8 cellular contexts compared by ENCODE assay signal in the genomic region with DNA sequence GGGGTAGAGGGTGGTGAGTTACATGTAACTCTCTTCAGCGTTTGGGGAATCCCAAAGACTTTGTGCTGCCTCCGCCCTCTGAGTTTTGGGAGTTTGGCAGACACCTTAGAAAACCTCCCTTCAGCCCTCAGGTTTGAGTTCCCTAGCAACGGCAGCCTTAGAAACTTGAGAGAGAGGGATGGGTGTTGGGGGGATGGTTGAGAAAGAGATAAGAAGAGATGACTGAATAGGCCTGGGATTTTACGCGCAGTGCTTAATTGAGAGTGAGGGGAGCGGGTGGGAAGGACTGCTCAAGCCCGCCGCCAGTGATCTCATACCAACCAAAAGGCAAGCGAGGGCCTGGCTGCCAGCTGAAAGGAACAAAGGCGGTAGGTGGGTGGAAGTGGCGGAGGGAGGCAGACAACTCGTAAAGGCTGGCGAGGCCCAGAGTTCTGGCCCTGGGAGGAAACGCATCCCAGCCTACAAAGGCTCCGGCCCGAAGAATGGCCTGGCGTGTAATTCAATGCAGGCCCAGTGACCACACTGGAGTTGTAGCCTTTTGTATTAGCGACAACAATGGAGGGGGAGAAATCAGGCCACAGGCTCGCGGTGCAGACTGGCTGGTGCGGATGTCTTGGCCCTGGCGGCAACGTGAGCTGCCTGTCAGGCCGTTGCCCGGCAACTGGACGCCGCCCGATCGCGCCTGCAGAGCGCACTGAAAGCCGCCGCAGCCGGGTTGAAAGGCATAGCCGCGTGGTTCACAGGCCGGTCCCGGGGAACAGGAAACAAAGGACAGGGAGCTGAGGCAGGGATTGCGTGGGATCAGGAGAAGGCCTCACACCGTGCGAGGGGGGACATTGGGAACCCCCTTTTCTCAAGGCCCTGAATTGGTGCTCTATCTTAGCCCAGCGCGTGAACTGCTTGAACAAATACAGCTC. TPM values are rescaled to one million over a fixed set of nuclear protein-coding genes. Genes with fewer than 3 reads are reported as not detected.
DNase-seq lines count a peak whose midpoint lies in the region; ATAC-seq and TF ChIP-seq lines count a peak whose summit lies in the region.

No MANE protein-coding gene starts in this region.

- peaks cover 29% of the 10 kb centered on the region for H3K4me1 Mint-ChIP-seq in Calu3 (ENCODE audit: low read depth, unreplicated experiment)

- H3K4me1 ChIP-seq in iPS-20b (ENCODE audit: insufficient read depth, low read length) (peaks cover 12% of the 10 kb centered on the region; the same call in 1 of the 2 replicates), HAP-1 (no peaks in the 10 kb centered on the region)

- peak overlapping the region; percentile 77; the same call in 1 of the 2 replicates for H3K9ac ChIP-seq in iPS-20b (ENCODE audit: low read depth, low read length)

- ATAC-seq in HG02759 (IDR thresholded peaks at IDR 0.05; ENCODE audit: unreplicated experiment) (peak; percentile 54), sciatic nerve (peak; percentile 86)

- no peaks in the 10 kb centered on the region for H3K27me3 Mint-ChIP-seq in Calu3 (ENCODE audit: unreplicated experiment)

- TF ChIP-seq CTCF in Calu3 (IDR thresholded peaks at IDR 0.05; ENCODE audit: unreplicated experiment) (no peak), brain microvascular endothelial cell (IDR thresholded peaks at IDR 0.05; ENCODE audit: low read depth, low read length, missing control alignments) (no peak)

- H3K9me3 Mint-ChIP-seq in Calu3 (ENCODE audit: low read depth, unreplicated experiment), result peaks cover 2% of the 10 kb centered on the region

- H3K27me3 ChIP-seq in brain microvascular endothelial cell (replicated peaks), result no peaks in the 10 kb centered on the region
- no peaks in the 10 kb centered on the region for H3K27me3 ChIP-seq in iPS-20b (ENCODE audit: insufficient read depth, low read length)
- no peaks in the 10 kb centered on the region for H3K27me3 ChIP-seq in HAP-1 (ENCODE audit: low read depth)

- DNase-seq in Calu3, result peak; percentile 77
- DNase-seq in NCI-H69 (lab: John Stamatoyannopoulos, UW), result peak; percentile 90
- peak; percentile 46 for DNase-seq in brain microvascular endothelial cell
- peak; percentile 70 for DNase-seq in sciatic nerve (ENCODE audit: low spot score)
- DNase-seq in OCI-M2 (lab: John Stamatoyannopoulos, UW; ENCODE audit: unreplicated experiment), result no peak
- no peak for DNase-seq in HAP-1 (ENCODE audit: low spot score in 2 of 2)

- CTCF ChIA-PET in Calu3 (lab: Charles Lee), result no interaction called here

- peak overlapping the region; percentile 49 for H3K4me3 Mint-ChIP-seq in Calu3 (ENCODE audit: low read depth, unreplicated experiment)

- H3K9me3 ChIP-seq in iPS-20b (ENCODE audit: insufficient read depth, low read depth, low read length), result no peaks in the 10 kb centered on the region
- H3K9me3 ChIP-seq in HAP-1, result no peaks in the 10 kb centered on the region

- no TSS peak for BruUV-seq in Calu3 (replicated peaks; lab: Mats Ljungman, UMichigan)

- intact Hi-C loops in Calu3 (cut with micrococcal nuclease; ENCODE audit: unreplicated experiment) (loop anchor here (10.0 kb wide), 1 partner anchor 89 kb away; a partner anchor contains a TSS), sciatic nerve (cut with DNase I) (no loop called here)

- no peak overlapping the region for H3K27ac ChIP-seq in brain microvascular endothelial cell
- peak overlapping the region; percentile 77 for H3K27ac ChIP-seq in iPS-20b (ENCODE audit: low read length)

- in situ Hi-C loops in brain microvascular endothelial cell (cut with HindIII; ENCODE audit: low pct_ligation_motif_present, low sequenced_read_pairs) (no loop called here), HAP-1 (cut with MboI; ENCODE audit: low sequenced_read_pairs) (no loop called here)

- H3K36me3 Mint-ChIP-seq in Calu3 (ENCODE audit: insufficient read depth, unreplicated experiment), result peaks cover 5% of the 10 kb centered on the region

- no peaks in the 10 kb centered on the region for H3K36me3 ChIP-seq in brain microvascular endothelial cell (replicated peaks)
- H3K36me3 ChIP-seq in iPS-20b (ENCODE audit: insufficient read depth, low read depth, low read length), result no peaks in the 10 kb centered on the region
- H3K36me3 ChIP-seq in HAP-1 (replicated peaks), result no peaks in the 10 kb centered on the region

- no peak overlapping the region for H3K27ac Mint-ChIP-seq in Calu3 (ENCODE audit: unreplicated experiment)

- peak overlapping the region; percentile 42 for H3K4me3 ChIP-seq in brain microvascular endothelial cell (ENCODE audit: low read depth, low read length)
- peak overlapping the region; percentile 64 for H3K4me3 ChIP-seq in iPS-20b (ENCODE audit: low read length)
- H3K4me3 ChIP-seq in HAP-1, result no peak overlapping the region

RNA-seq across cellular contexts. Expression of a gene that starts 39.9 kb away (rescaled TPM):
- total RNA-seq in Calu3 (2022) (57.5 and 63.3 TPM in 2 replicates), sciatic nerve (71.1 TPM)

Comparison
In these comparisons a context has a peak if more than half of its experiments do, and no peak if none do; other contexts are left out.
1. DNase-seq: peak in Calu3 (single experiment), NCI-H69 (single experiment), brain microvascular endothelial cell (single experiment) and sciatic nerve (single experiment); none in OCI-M2 (single experiment) and HAP-1 (0 of 2).